2 cellular contexts compared by ENCODE assay signal in genomic region chr6:21739838-21740237, GRCh38.
TF ChIP-seq lines count a peak whose summit lies in the region.

No MANE protein-coding gene starts in this region.

TF ChIP-seq in SK-N-SH, 30 proteins besides CTCF, POLR2A, EP300 and RAD21 (continued from another document):
- TF ChIP-seq REST (IDR thresholded peaks at IDR 0.05; ENCODE audit: low read depth, low read length) = no peak
- TF ChIP-seq TEAD4 (IDR thresholded peaks at IDR 0.05; ENCODE audit: borderline replicate concordance, insufficient read depth) = no peak
- TF ChIP-seq FOXJ3 (CRISPR knock-in tag; IDR thresholded peaks at IDR 0.05) = no peak
- no peak for TF ChIP-seq MXI1 (IDR thresholded peaks at IDR 0.05; ENCODE audit: low read depth, low read length)
- no peak for TF ChIP-seq FOXM1 (IDR thresholded peaks at IDR 0.05; ENCODE audit: low read depth)
- no peak for TF ChIP-seq MAX (IDR thresholded peaks at IDR 0.05; ENCODE audit: low read depth)
- no peak for TF ChIP-seq RXRA (IDR thresholded peaks at IDR 0.05; ENCODE audit: borderline replicate concordance, low read depth)

TF ChIP-seq in SK-N-SH treated with all-trans-retinoic acid at 6 μM for 48 hours, 23 proteins besides CTCF, POLR2A, EP300 and RAD21 (continued from another document):
- TF ChIP-seq PATZ1 (CRISPR knock-in tag; IDR thresholded peaks at IDR 0.05; ENCODE audit: borderline replicate concordance) = no peak
